In the genomic region with DNA sequence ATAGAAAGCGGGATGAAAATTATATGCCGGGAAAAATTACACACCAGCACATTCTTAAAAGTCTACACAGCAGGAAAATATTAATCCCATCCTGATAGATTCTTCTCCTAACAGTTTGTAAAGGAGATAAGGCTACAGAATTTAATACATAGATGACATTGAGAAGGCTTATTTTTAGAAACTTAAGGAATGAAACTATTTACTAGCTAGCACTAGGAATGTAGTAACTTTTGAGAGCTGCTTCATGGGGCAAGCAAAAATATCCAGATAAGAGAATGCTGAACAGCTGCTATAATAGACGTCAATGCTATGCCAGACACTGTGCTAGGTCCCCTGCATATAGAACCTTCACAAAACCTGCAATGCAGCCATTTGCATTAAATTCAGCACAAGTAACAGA, we compare ENCODE assay signal across 22 cellular contexts.
"Had no signal": no experiment of that assay in that cellular context is flagged by ENCODE, and none has a peak within 500 bp of the region (broad histone marks: within the 10 kb centered on the region; RNA-seq: fewer than 3 reads in every experiment).

No MANE protein-coding gene starts in this region.

- H3K36me3 Mint-ChIP-seq: brain had no signal

- H3K9me3 ChIP-seq: psoas muscle had no signal

- H3K27ac ChIP-seq: parathyroid adenoma, psoas muscle, VCaP had no signal

- H3K4me3 ChIP-seq: psoas muscle had no signal

- DNase-seq: activated CD4-positive, alpha-beta T cell treated with anti-CD3 and anti-CD28 coated beads for 4 hours; activated CD4-positive, alpha-beta T cell treated with anti-CD3 and anti-CD28 coated beads, Interleukin-2, amount 50 U/mL, for 4 hours; activated CD8-positive, alpha-beta memory T cell treated with anti-CD3 and anti-CD28 coated beads for 24 hours; activated effector memory CD4-positive, alpha-beta T cell treated with Interleukin-2 at 50 U/mL for 16 hours; activated naive CD4-positive, alpha-beta T cell treated with Interleukin-2 at 50 U/mL for 16 hours; aorta; endodermal cell; midbrain; naive thymus-derived CD4-positive, alpha-beta T cell; nucleus accumbens; psoas muscle; stimulated activated CD4-positive, alpha-beta T cell treated with anti-CD3 and anti-CD28 coated beads, Interleukin-2, amount 100 ng/mL, for 48 hours; stimulated activated naive CD4-positive, alpha-beta T cell treated with Interleukin-2 at 50 U/mL for 16 hours; T-helper 9 cell had no signal

- H3K27me3 Mint-ChIP-seq: activated naive CD8-positive, alpha-beta T cell; dendritic cell treated with granulocyte-macrophage colony-stimulating factor and Interleukin-4, amounts not matched to agents 40 ng/mL and 50 ng/mL, for 4 days had no signal

- ATAC-seq: esophagus mucosa; naive thymus-derived CD4-positive, alpha-beta T cell; psoas muscle had no signal

- H3K4me1 ChIP-seq: parathyroid adenoma, psoas muscle had no signal

- H3K4me3 Mint-ChIP-seq: activated naive CD8-positive, alpha-beta T cell; brain; dendritic cell treated with granulocyte-macrophage colony-stimulating factor and Interleukin-4, amounts not matched to agents 40 ng/mL and 50 ng/mL, for 4 days; endodermal cell; naive thymus-derived CD4-positive, alpha-beta T cell; neural crest cell; T-helper 1 cell treated with Interleukin-12 subunit alpha and Interleukin-12 subunit beta and Interleukin-4 antibody, amounts not matched to agents 30 μg/mL and 1 μg/mL, for 36 hours had no signal

- H3K27ac Mint-ChIP-seq: activated naive CD8-positive, alpha-beta T cell; brain; dendritic cell treated with granulocyte-macrophage colony-stimulating factor and Interleukin-4, amounts not matched to agents 40 ng/mL and 50 ng/mL, for 4 days; endodermal cell; naive thymus-derived CD4-positive, alpha-beta T cell; T-helper 1 cell treated with Interleukin-12 subunit alpha and Interleukin-12 subunit beta and Interleukin-4 antibody, amounts not matched to agents 30 μg/mL and 1 μg/mL, for 36 hours had no signal

- H3K4me1 Mint-ChIP-seq: endodermal cell, neural crest cell had no signal
